Comparison of ENCODE assay signal across 8 cellular contexts in genomic region chr1:46394108-46394871, GRCh38. TPM values are rescaled to one million over a fixed set of nuclear protein-coding genes. Genes with fewer than 3 reads are reported as not detected.
DNase-seq lines count a peak whose midpoint lies in the region; ATAC-seq and TF ChIP-seq lines count a peak whose summit lies in the region.

Gene FAAH (plus strand): TSS chr1:46394317. CDS start chr1:46394349, 32 bp downstream.

- no peak for ATAC-seq in GM21447 (IDR thresholded peaks at IDR 0.05; ENCODE audit: unreplicated experiment)

- no peak within 1 kb of the TSS for H3K9ac ChIP-seq in parathyroid adenoma

- H3K27ac ChIP-seq in right atrium auricular region (peak within 1 kb of the TSS in 1 of 2 donors; percentile 23), parathyroid adenoma (peak within 1 kb of the TSS; percentile 52)

- H3K4me3 ChIP-seq in right atrium auricular region: peak within 1 kb of the TSS; percentile 38 to 55
- H3K4me3 ChIP-seq in parathyroid adenoma (ENCODE audit: low read depth, low read length): peak within 1 kb of the TSS; percentile 67

- TF ChIP-seq CTCF in right atrium auricular region (IDR thresholded peaks at IDR 0.05) (no peak), parathyroid adenoma (IDR thresholded peaks at IDR 0.05) (no peak)

- H3K79me2 ChIP-seq in parathyroid adenoma: peaks cover 4% of the 10 kb centered on the region

- H3K36me3 ChIP-seq in right atrium auricular region (no peaks in the 10 kb centered on the region), parathyroid adenoma (ENCODE audit: control insufficient read depth, insufficient read depth, low read length) (no peaks in the 10 kb centered on the region)

- peak within 1 kb of the TSS; percentile 73 for H3K4me2 ChIP-seq in parathyroid adenoma (ENCODE audit: low read length)

- H3K9me3 ChIP-seq in right atrium auricular region (peaks cover 0 to 11% of the 10 kb centered on the region in 2 donors), parathyroid adenoma (ENCODE audit: control insufficient read depth, low read length) (no peaks in the 10 kb centered on the region)

- DNase-seq in G401 (ENCODE audit: low spot score): peak; percentile 77
- DNase-seq in NOMO-1 treated with DMSO at 0.1 percent for 48 hours (lab: John Stamatoyannopoulos, UW; ENCODE audit: unreplicated experiment): peak; percentile 65
- DNase-seq in anterior cingulate cortex (lab: John Stamatoyannopoulos, UW): peak in 57 of 58 donors; percentile 26 to 87 (median 70)
- DNase-seq in right atrium auricular region (ENCODE audit: low spot score): no peak
- no peak for DNase-seq in NCI-H446 treated with DMSO at 0.1 percent for 48 hours (lab: John Stamatoyannopoulos, UW)
- DNase-seq in T1000 (lab: John Stamatoyannopoulos, UW): no peak

- H3K27me3 ChIP-seq in right atrium auricular region (no peaks in the 10 kb centered on the region), parathyroid adenoma (ENCODE audit: control insufficient read depth, insufficient read depth, low read length) (no peaks in the 10 kb centered on the region)

- in situ Hi-C loops in G401 (cut with HindIII; ENCODE audit: low sequenced_read_pairs): no loop called here

- peak within 1 kb of the TSS; percentile 34 for H2AFZ ChIP-seq in parathyroid adenoma

- H3K4me1 ChIP-seq in right atrium auricular region (peaks cover 0 to 34% of the 10 kb centered on the region in 2 donors), parathyroid adenoma (peaks cover 3% of the 10 kb centered on the region)

RNA-seq across cellular contexts. Expression of gene FAAH, which starts in this region (rescaled TPM):
- 0.43 TPM in 1 of 2 replicates, not detected in the other for total RNA-seq in G401 (2014; rRNA removed; shearing (Covaris generic))
- 10 to 100 TPM in 1 of 2 donors, 1 to 10 TPM in 1; 6.3 to 10.5 TPM for total RNA-seq in right atrium auricular region

Comparison
In these comparisons a context has a peak if more than half of its experiments do, and no peak if none do; other contexts are left out.
1. Peak in DNase-seq in G401; RNA of the gene not detected or under 1 TPM.
2. DNase-seq: peak in NOMO-1 treated with DMSO at 0.1 percent for 48 hours (single experiment) and anterior cingulate cortex (57 of 58); none in right atrium auricular region (single experiment), NCI-H446 treated with DMSO at 0.1 percent for 48 hours (single experiment) and T1000 (single experiment).